In the genomic region with DNA sequence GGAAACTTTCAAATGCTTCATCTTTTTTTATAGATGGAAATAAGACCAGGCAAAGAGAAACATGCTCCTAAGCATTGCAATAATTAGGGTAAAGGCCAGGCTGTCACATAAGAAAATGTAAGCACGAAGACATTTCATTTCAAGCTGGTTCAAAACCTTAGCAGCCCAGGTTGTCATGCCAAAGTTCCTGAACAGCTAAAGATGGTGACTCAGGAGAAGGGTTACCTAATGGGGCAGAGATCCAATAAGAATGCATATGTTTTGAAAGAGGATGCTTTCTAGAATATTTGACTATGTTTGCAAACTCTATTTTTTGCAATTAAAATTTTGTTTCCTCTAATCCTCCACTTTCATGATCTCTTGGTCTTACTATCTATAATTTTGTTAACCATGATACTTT, we compare ENCODE assay signal across 23 cellular contexts.
"Had no signal": no experiment of that assay in that cellular context is flagged by ENCODE, and none has a peak within 500 bp of the region (broad histone marks: within the 10 kb centered on the region; RNA-seq: fewer than 3 reads in every experiment).

No MANE protein-coding gene starts in this region.

- DNase-seq: dermis blood vessel endothelial cell; dorsolateral prefrontal cortex; effector CD4-positive, alpha-beta T cell; effector memory CD4-positive, alpha-beta T cell; erythroblast; esophagus squamous epithelium; foreskin fibroblast; foreskin melanocyte; gastrocnemius medialis; glutamatergic neuron; head of caudate nucleus; heart right ventricle; hippocampal formation; left cardiac atrium; left lung; left ventricle myocardium superior; lower lobe of right lung; mesenchymal stem cell; mucosa of descending colon; naive B cell had no signal

- H3K27ac ChIP-seq: coronary artery, dorsolateral prefrontal cortex, epithelial cell of prostate, esophagus squamous epithelium, gastrocnemius medialis, heart right ventricle, left lung, lower lobe of right lung had no signal

- H3K4me3 ChIP-seq: coronary artery, dorsolateral prefrontal cortex, esophagus squamous epithelium, gastrocnemius medialis, heart right ventricle, left lung, lower lobe of right lung, mucosa of descending colon had no signal

- H3K4me1 ChIP-seq: gastrocnemius medialis had no signal

- H3K9me3 ChIP-seq: esophagus squamous epithelium, gastrocnemius medialis, heart right ventricle, left lung, lower lobe of right lung, mucosa of descending colon had no signal

- H3K36me3 ChIP-seq: esophagus squamous epithelium, gastrocnemius medialis, heart right ventricle, left lung, lower lobe of right lung had no signal

- ATAC-seq: esophagus mucosa, gastrocnemius medialis, heart right ventricle, left cardiac atrium, left lung, left ventricle myocardium superior, lower lobe of right lung, mucosa of descending colon had no signal

- H3K27me3 ChIP-seq: esophagus squamous epithelium, gastrocnemius medialis, heart right ventricle, left lung had no signal
